In genomic region chrX:9278475-9279270, GRCh38 we compare ENCODE assay signal across 12 cellular contexts.
DNase-seq lines count a peak whose midpoint lies in the region; ATAC-seq and TF ChIP-seq lines count a peak whose summit lies in the region.
"Had no signal": no experiment of that assay in that cellular context is flagged by ENCODE, and none has a peak within 500 bp of the region (broad histone marks: within the 10 kb centered on the region; RNA-seq: fewer than 3 reads in every experiment).

No MANE protein-coding gene starts in this region.

- H3K36me3 ChIP-seq in adrenal gland (replicated peaks in 1 of 2): no peaks in the 10 kb centered on the region
- H3K36me3 ChIP-seq: SJSA1 had no signal

- no peak for ATAC-seq in HG02885 (IDR thresholded peaks at IDR 0.05; ENCODE audit: poor library complexity, unreplicated experiment)

- no peaks in the 10 kb centered on the region for H3K27me3 Mint-ChIP-seq in mesothelial cell of epicardium (ENCODE audit: low read depth)

- 75 to 87% (median 79%) methylated on average over 7 of the region's 7 CpGs for WGBS in adrenal gland, 4 donors

- no peaks in the 10 kb centered on the region for H3K9me3 ChIP-seq in adrenal gland (replicated peaks in 1 of 3)
- H3K9me3 ChIP-seq: SJSA1 had no signal

- no peaks in the 10 kb centered on the region for H3K36me3 Mint-ChIP-seq in mesothelial cell of epicardium

- no peaks in the 10 kb centered on the region for H3K27me3 ChIP-seq in adrenal gland
- H3K27me3 ChIP-seq: SJSA1 had no signal

- peaks cover 13% of the 10 kb centered on the region for H3K4me1 Mint-ChIP-seq in mesothelial cell of epicardium
- H3K4me1 Mint-ChIP-seq: neural crest cell had no signal

- peak overlapping the region; percentile 83 for H3K27ac Mint-ChIP-seq in mesothelial cell of epicardium

- H3K4me3 Mint-ChIP-seq in mesothelial cell of epicardium: peak overlapping the region; percentile 12
- H3K4me3 Mint-ChIP-seq: neural crest cell had no signal

- intact Hi-C loops in adrenal gland (cut with DNase I): no loop called here

- no peaks in the 10 kb centered on the region for H3K4me1 ChIP-seq in adrenal gland (replicated peaks in 1 of 2)
- H3K4me1 ChIP-seq: SJSA1 had no signal

- H3K27ac ChIP-seq in adrenal gland: peak overlapping the region in 1 of 5 donors; percentile 12
- H3K27ac ChIP-seq: SJSA1 had no signal

- TF ChIP-seq CTCF in WI38 (IDR thresholded peaks at IDR 0.05; ENCODE audit: low read depth, low read length) (no peak), mesothelial cell of epicardium (IDR thresholded peaks at IDR 0.05; ENCODE audit: unreplicated experiment) (no peak), adrenal gland (IDR thresholded peaks at IDR 0.05) (no peak)

- DNase-seq in AG08396 (ENCODE audit: low spot score) (peak; percentile 34), Daoy (ENCODE audit: low read depth) (peak; percentile 2), mesothelial cell of epicardium (ENCODE audit: low spot score in 2 of 2, unreplicated experiment in 2 of 2) (no peak), adrenal gland (no peak), kidney glomerular epithelial cell (lab: John Stamatoyannopoulos, UW) (no peak)
- no peak for DNase-seq in activated effector memory CD4-positive, alpha-beta T cell treated with Interleukin-2 at 50 U/mL for 16 hours
- DNase-seq: activated CD8-positive, alpha-beta memory T cell treated with anti-CD3 and anti-CD28 coated beads, Interleukin-2, amount 50 U/mL, for 4 hours; trophoblast cell had no signal

- H3K9me3 Mint-ChIP-seq in mesothelial cell of epicardium: peaks cover 23% of the 10 kb centered on the region

- H3K4me3 ChIP-seq in WI38 (ENCODE audit: low read depth, low read length): peak overlapping the region; percentile 37
- H3K4me3 ChIP-seq in adrenal gland: no peak overlapping the region
- H3K4me3 ChIP-seq: SJSA1 had no signal

- TF ChIP-seq POLR2A in adrenal gland (IDR thresholded peaks at IDR 0.05): no peak

Comparison
In these comparisons a context has a peak if more than half of its experiments do, and no peak if none do; other contexts are left out.
1. DNase-seq: peak in AG08396 (single experiment) and Daoy (single experiment); none in mesothelial cell of epicardium (0 of 2), activated effector memory CD4-positive, alpha-beta T cell treated with Interleukin-2 at 50 U/mL for 16 hours (single experiment), adrenal gland (0 of 7) and kidney glomerular epithelial cell (single experiment).